ENCODE assay signal across 12 cellular contexts in genomic region chr6:42366999-42367352, GRCh38.
DNase-seq lines count a peak whose midpoint lies in the region; ATAC-seq lines count a peak whose summit lies in the region.
"Had no signal": no experiment of that assay in that cellular context is flagged by ENCODE, and none has a peak within 500 bp of the region (broad histone marks: within the 10 kb centered on the region; RNA-seq: fewer than 3 reads in every experiment).

No MANE protein-coding gene starts in this region.

- peak overlapping the region; percentile 23; the same call in 1 of the 2 replicates for H3K27ac ChIP-seq in BLaER1
- H3K27ac ChIP-seq in mucosa of rectum (ENCODE audit: low read depth in 2 of 2, low read length in 2 of 2), result peak overlapping the region; percentile 38 to 80
- no peak overlapping the region for H3K27ac ChIP-seq in aorta (ENCODE audit: low read depth in 1 of 2, low read length in 2 of 2)
- H3K27ac ChIP-seq: hepatocyte had no signal

- H3K9me3 ChIP-seq in BLaER1 (no peaks in the 10 kb centered on the region), mucosa of rectum (ENCODE audit: control insufficient read depth in 2 of 2, low read length in 2 of 2) (no peaks in the 10 kb centered on the region), aorta (ENCODE audit: control insufficient read depth, low read length) (no peaks in the 10 kb centered on the region)
- H3K9me3 ChIP-seq: MG63 had no signal

- H3K4me1 Mint-ChIP-seq in activated CD4-positive, alpha-beta memory T cell treated with anti-CD3 and anti-CD28 coated beads for 36 hours (ENCODE audit: low read depth), result peaks cover 70% of the 10 kb centered on the region

- peaks cover 60% of the 10 kb centered on the region for H3K36me3 ChIP-seq in BLaER1
- H3K36me3 ChIP-seq in mucosa of rectum (ENCODE audit: control insufficient read depth in 2 of 2, insufficient read depth in 2 of 2, low read length in 2 of 2), result no peaks in the 10 kb centered on the region
- H3K36me3 ChIP-seq in aorta (ENCODE audit: control insufficient read depth in 1 of 2, insufficient read depth in 2 of 2, low read length in 1 of 2), result no peaks in the 10 kb centered on the region
- H3K36me3 ChIP-seq: MG63 had no signal

- H3K27me3 ChIP-seq in BLaER1, result no peaks in the 10 kb centered on the region
- no peaks in the 10 kb centered on the region for H3K27me3 ChIP-seq in mucosa of rectum (ENCODE audit: control insufficient read depth in 2 of 2, insufficient read depth in 2 of 2, low read length in 2 of 2)
- no peaks in the 10 kb centered on the region for H3K27me3 ChIP-seq in aorta (ENCODE audit: control insufficient read depth in 1 of 2, insufficient read depth in 2 of 2, low read length in 1 of 2)
- H3K27me3 ChIP-seq: hepatocyte, MG63 had no signal

- H3K4me3 ChIP-seq in BLaER1 (no peak overlapping the region), mucosa of rectum (ENCODE audit: low read length in 2 of 2) (peak overlapping the region in 1 of 2 donors; percentile 52), aorta (ENCODE audit: low read length in 2 of 2) (no peak overlapping the region)
- H3K4me3 ChIP-seq: hepatocyte, MG63 had no signal

- H3K4me3 Mint-ChIP-seq in activated CD4-positive, alpha-beta memory T cell treated with anti-CD3 and anti-CD28 coated beads for 36 hours, result peak overlapping the region; percentile 67

- POLR2A ChIA-PET in activated CD4-positive, alpha-beta memory T cell treated with anti-CD3 and anti-CD28 coated beads for 36 hours (lab: Charles Lee), result interaction anchor here (0.6 to 3.4 kb wide), 10 partner anchors 9 to 154 kb away, joined by 3 to 28 read pairs (median 6); no protein-coding TSS in a partner anchor

- H4K20me1 ChIP-seq in BLaER1, result peaks cover 100% of the 10 kb centered on the region

- peak overlapping the region; percentile 92 for H3K27ac Mint-ChIP-seq in activated CD4-positive, alpha-beta memory T cell treated with anti-CD3 and anti-CD28 coated beads for 36 hours

- ATAC-seq in GM18907 (IDR thresholded peaks at IDR 0.05; ENCODE audit: unreplicated experiment) (peak; percentile 5), GM18511 (IDR thresholded peaks at IDR 0.05; ENCODE audit: unreplicated experiment) (no peak), aorta (ENCODE audit: low FRiP score) (no peak)

- peak overlapping the region; percentile 65 for H3K4me2 ChIP-seq in BLaER1
- H3K4me2 ChIP-seq: hepatocyte had no signal

- intact Hi-C loops in activated CD4-positive, alpha-beta memory T cell treated with anti-CD3 and anti-CD28 coated beads for 36 hours (cut with micrococcal nuclease), result no loop called here
- intact Hi-C loops in aorta (cut with DNase I), result no loop called here

- DNase-seq in activated CD4-positive, alpha-beta memory T cell treated with anti-CD3 and anti-CD28 coated beads for 36 hours, result no peak
- DNase-seq in epidermal melanocyte (ENCODE audit: insufficient read length, low spot score), result no peak
- DNase-seq in ureter (ENCODE audit: low spot score), result no peak
- DNase-seq in aorta, result no peak
- DNase-seq: COR-L47, MG63, NCI-H69 had no signal

- CTCF ChIA-PET in activated CD4-positive, alpha-beta memory T cell treated with anti-CD3 and anti-CD28 coated beads for 36 hours (lab: Charles Lee), result interaction anchor here (0.8 to 3.3 kb wide), 4 partner anchors 9 to 197 kb away, joined by 3 to 24 read pairs (median 14); no protein-coding TSS in a partner anchor

- H3K4me1 ChIP-seq in BLaER1 (peaks cover 51% of the 10 kb centered on the region), mucosa of rectum (ENCODE audit: control insufficient read depth in 2 of 2, insufficient read depth in 2 of 2, low read length in 2 of 2) (peaks cover 7 to 16% of the 10 kb centered on the region in 2 donors), aorta (ENCODE audit: control insufficient read depth in 1 of 2, insufficient read depth in 2 of 2, low read length in 2 of 2) (no peaks in the 10 kb centered on the region)

- no peaks in the 10 kb centered on the region for H3K27me3 Mint-ChIP-seq in activated CD4-positive, alpha-beta memory T cell treated with anti-CD3 and anti-CD28 coated beads for 36 hours

- H3K9me3 Mint-ChIP-seq in activated CD4-positive, alpha-beta memory T cell treated with anti-CD3 and anti-CD28 coated beads for 36 hours, result no peaks in the 10 kb centered on the region

- 0 out of 2 replicates have a peak overlapping the region, but pooled peaks have one; percentile 3 for H3K9ac ChIP-seq in BLaER1
- H3K9ac ChIP-seq in mucosa of rectum (ENCODE audit: low read depth in 1 of 2, low read length in 2 of 2), result peak overlapping the region in 1 of 2 donors; percentile 61

- WGBS in aorta, 2 donors, result 95 to 100% methylated on average over 3 of the region's 3 CpGs

- peaks cover 13% of the 10 kb centered on the region for H3K36me3 Mint-ChIP-seq in activated CD4-positive, alpha-beta memory T cell treated with anti-CD3 and anti-CD28 coated beads for 36 hours

Comparison
In these comparisons a context has a peak if more than half of its experiments do, and no peak if none do; other contexts are left out.
1. H3K27ac ChIP-seq: peak in BLaER1 (single experiment) and mucosa of rectum (2 of 2); none in aorta (0 of 2).